13 cellular contexts compared by ENCODE assay signal in the genomic region with DNA sequence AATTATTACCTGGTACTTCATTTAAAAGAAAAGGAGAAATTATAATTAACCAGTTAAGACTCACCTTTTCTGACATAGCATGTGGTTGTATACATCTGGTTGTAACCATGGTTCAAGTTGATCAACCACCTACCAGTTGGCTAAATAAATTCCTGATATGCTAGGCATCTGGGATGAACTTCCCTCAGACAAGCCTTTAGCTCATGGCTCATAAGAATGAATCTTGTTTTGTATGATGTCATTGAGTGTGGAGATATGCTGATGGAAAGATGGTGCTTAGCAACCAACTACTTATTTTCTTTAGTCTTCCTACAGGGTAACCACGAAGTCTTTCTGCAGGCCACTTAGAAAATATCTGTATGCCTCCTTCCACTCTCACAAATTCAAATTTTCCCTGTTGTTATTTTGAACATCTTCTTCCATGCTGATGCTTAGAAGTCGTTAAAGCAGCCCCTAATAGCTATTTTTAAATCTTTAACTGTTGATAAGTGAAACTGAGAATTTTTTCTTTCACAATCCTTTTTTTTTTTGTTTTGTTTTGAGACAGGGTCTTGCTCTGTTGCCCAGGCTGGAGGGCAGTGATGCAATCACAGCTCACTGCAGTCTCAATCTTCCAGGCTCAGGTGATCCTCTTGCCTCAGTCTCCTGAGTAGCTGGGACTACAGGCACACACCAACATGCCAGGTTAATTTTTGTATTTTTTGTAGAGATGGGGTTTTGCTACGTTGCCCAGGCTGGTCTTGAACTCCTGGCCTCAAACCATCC. TPM values are rescaled to one million over a fixed set of nuclear protein-coding genes. Genes with fewer than 3 reads are reported as not detected.
DNase-seq lines count a peak whose midpoint lies in the region; ATAC-seq, FAIRE-seq and TF ChIP-seq lines count a peak whose summit lies in the region.
"Had no signal": no experiment of that assay in that cellular context is flagged by ENCODE, and none has a peak within 500 bp of the region (broad histone marks: within the 10 kb centered on the region; RNA-seq: fewer than 3 reads in every experiment).

No MANE protein-coding gene starts in this region.

- no peaks in the 10 kb centered on the region for H3K79me2 ChIP-seq in DND-41 (ENCODE audit: insufficient read depth, low read length)

- H3K9me3 ChIP-seq in DND-41 (ENCODE audit: insufficient read depth, low read length, severe bottlenecking), result no peaks in the 10 kb centered on the region
- H3K9me3 ChIP-seq: vagina had no signal

- H3K4me3 Mint-ChIP-seq in activated T-helper 2 cell treated with anti-CD3 and anti-CD28 coated beads, Interferon-gamma antibody, Interleukin-2, Interleukin-4, amounts not matched to agents 10 μg/mL and 5 μg/mL and 100 μg/mL, durations not matched to agents 14 hours and 24 hours and 36 hours (ENCODE audit: low read depth), result no peak overlapping the region
- H3K4me3 Mint-ChIP-seq: activated CD8-positive, alpha-beta T cell treated with anti-CD3 and anti-CD28 coated beads, Interleukin-2, amount 10 ng/mL, durations not matched to agents 7 days and 5 days; endodermal cell had no signal

- no peaks in the 10 kb centered on the region for H3K9me3 Mint-ChIP-seq in activated T-helper 2 cell treated with anti-CD3 and anti-CD28 coated beads, Interferon-gamma antibody, Interleukin-2, Interleukin-4, amounts not matched to agents 10 μg/mL and 5 μg/mL and 100 μg/mL, durations not matched to agents 14 hours and 24 hours and 36 hours
- H3K9me3 Mint-ChIP-seq: activated naive CD4-positive, alpha-beta T cell treated with anti-CD3 and anti-CD28 coated beads, Interleukin-2, amount 50 U/mL, for 72 hours; endodermal cell had no signal

- H3K36me3 Mint-ChIP-seq in activated T-helper 2 cell treated with anti-CD3 and anti-CD28 coated beads, Interferon-gamma antibody, Interleukin-2, Interleukin-4, amounts not matched to agents 10 μg/mL and 5 μg/mL and 100 μg/mL, durations not matched to agents 14 hours and 24 hours and 36 hours (ENCODE audit: low read depth), result no peaks in the 10 kb centered on the region
- H3K36me3 Mint-ChIP-seq: activated naive CD4-positive, alpha-beta T cell treated with anti-CD3 and anti-CD28 coated beads, Interleukin-2, amount 50 U/mL, for 72 hours had no signal

- peaks cover 58% of the 10 kb centered on the region for H3K4me1 ChIP-seq in DND-41 (ENCODE audit: insufficient read depth, low read length)

- H3K27me3 Mint-ChIP-seq in activated T-helper 2 cell treated with anti-CD3 and anti-CD28 coated beads, Interferon-gamma antibody, Interleukin-2, Interleukin-4, amounts not matched to agents 10 μg/mL and 5 μg/mL and 100 μg/mL, durations not matched to agents 14 hours and 24 hours and 36 hours (ENCODE audit: low read depth), result no peaks in the 10 kb centered on the region

- H3K9ac ChIP-seq in DND-41 (ENCODE audit: low read depth, low read length), result no peak overlapping the region

- no peak for FAIRE-seq in bronchial epithelial cell (lab: Jason Lieb, UNC)

- H3K27ac ChIP-seq in DND-41 (ENCODE audit: low read length), result peak overlapping the region; percentile 96
- H3K27ac ChIP-seq: vagina had no signal

- H3K4me3 ChIP-seq in DND-41 (ENCODE audit: low read depth in 1 of 2, low read length in 2 of 2) (no peak overlapping the region), bronchial epithelial cell (ENCODE audit: low read depth, low read length) (no peak overlapping the region)
- H3K4me3 ChIP-seq: vagina had no signal

- no peak overlapping the region for H3K4me2 ChIP-seq in DND-41 (ENCODE audit: insufficient read depth, low read length)

- H3K4me1 Mint-ChIP-seq in activated T-helper 2 cell treated with anti-CD3 and anti-CD28 coated beads, Interferon-gamma antibody, Interleukin-2, Interleukin-4, amounts not matched to agents 10 μg/mL and 5 μg/mL and 100 μg/mL, durations not matched to agents 14 hours and 24 hours and 36 hours (ENCODE audit: low read depth), result no peaks in the 10 kb centered on the region
- H3K4me1 Mint-ChIP-seq: endodermal cell had no signal

- ATAC-seq in DND-41 (ENCODE audit: insufficient read depth, low read depth), result no peak
- no peak for ATAC-seq in GM18511 (IDR thresholded peaks at IDR 0.05; ENCODE audit: unreplicated experiment)
- ATAC-seq in HG03039 (IDR thresholded peaks at IDR 0.05; ENCODE audit: unreplicated experiment), result no peak
- ATAC-seq: activated CD8-positive, alpha-beta T cell treated with anti-CD3 and anti-CD28 coated beads, Interleukin-2, amount 10 ng/mL, durations not matched to agents 7 days and 5 days; activated naive CD4-positive, alpha-beta T cell treated with anti-CD3 and anti-CD28 coated beads, Interleukin-2, amount 50 U/mL, for 72 hours had no signal

- H3K36me3 ChIP-seq in DND-41 (ENCODE audit: insufficient read depth, low read length) (no peaks in the 10 kb centered on the region), bronchial epithelial cell (ENCODE audit: control insufficient read depth, insufficient read depth, low read length) (no peaks in the 10 kb centered on the region)
- H3K36me3 ChIP-seq: vagina had no signal

- TF ChIP-seq CTCF in DND-41 (IDR thresholded peaks at IDR 0.05; ENCODE audit: borderline replicate concordance, extremely low read depth, low read length, poor library complexity, severe bottlenecking), result no peak
- TF ChIP-seq CTCF in bronchial epithelial cell (IDR thresholded peaks at IDR 0.05; ENCODE audit: insufficient read depth, low read length, severe bottlenecking), result no peak

- H4K20me1 ChIP-seq in DND-41 (ENCODE audit: insufficient read depth, low read length), result no peaks in the 10 kb centered on the region

- intact Hi-C loops in activated T-helper 2 cell treated with anti-CD3 and anti-CD28 coated beads, Interferon-gamma antibody, Interleukin-2, Interleukin-4, amounts not matched to agents 10 μg/mL and 5 μg/mL and 100 μg/mL, durations not matched to agents 14 hours and 24 hours and 36 hours (cut with micrococcal nuclease), result no loop called here

- H3K27me3 ChIP-seq in DND-41 (ENCODE audit: insufficient read depth, low read length, poor library complexity), result no peaks in the 10 kb centered on the region
- no peaks in the 10 kb centered on the region for H3K27me3 ChIP-seq in bronchial epithelial cell (ENCODE audit: control insufficient read depth, insufficient read depth, low read length)
- H3K27me3 ChIP-seq: vagina had no signal

- DNase-seq in DND-41 (no peak), LHCN-M2 (ENCODE audit: low read depth) (peak; percentile 83), bronchial epithelial cell (ENCODE audit: low read depth) (peak; percentile 97), non-pigmented ciliary epithelial cell (ENCODE audit: low read depth) (peak; percentile 81), NCI-H1930 (lab: John Stamatoyannopoulos, UW) (no peak)
- no peak for DNase-seq in activated T-helper 2 cell treated with anti-CD3 and anti-CD28 coated beads, Interferon-gamma antibody, Interleukin-2, Interleukin-4, amounts not matched to agents 10 μg/mL and 5 μg/mL and 100 μg/mL, durations not matched to agents 14 hours and 24 hours and 36 hours (ENCODE audit: low spot score)
- DNase-seq: activated CD8-positive, alpha-beta T cell treated with anti-CD3 and anti-CD28 coated beads, Interleukin-2, amount 10 ng/mL, durations not matched to agents 7 days and 5 days; endodermal cell; NCI-H187 treated with DMSO at 0.1 percent for 48 hours had no signal

- H3K27ac Mint-ChIP-seq in activated T-helper 2 cell treated with anti-CD3 and anti-CD28 coated beads, Interferon-gamma antibody, Interleukin-2, Interleukin-4, amounts not matched to agents 10 μg/mL and 5 μg/mL and 100 μg/mL, durations not matched to agents 14 hours and 24 hours and 36 hours, result no peak overlapping the region
- H3K27ac Mint-ChIP-seq: activated CD8-positive, alpha-beta T cell treated with anti-CD3 and anti-CD28 coated beads, Interleukin-2, amount 10 ng/mL, durations not matched to agents 7 days and 5 days; endodermal cell had no signal

- H2AFZ ChIP-seq in DND-41 (ENCODE audit: low read depth, low read length), result no peak overlapping the region

RNA-seq across cellular contexts. Expression of a gene that starts 51.9 kb away (rescaled TPM):
- total RNA-seq in LHCN-M2 (2014; rRNA removed) (0.51 and 0.63 TPM in 2 replicates), bronchial epithelial cell (47.4 and 82.1 TPM in 2 replicates)
- 0.09 TPM for polyA plus RNA-seq in LHCN-M2 (2012)
- total RNA-seq in activated T-helper 2 cell treated with anti-CD3 and anti-CD28 coated beads, Interferon-gamma antibody, Interleukin-2, Interleukin-4, amounts not matched to agents 10 μg/mL and 5 μg/mL and 100 μg/mL, durations not matched to agents 14 hours and 24 hours and 36 hours, result not detected in 2 replicates
- total RNA-seq: activated CD8-positive, alpha-beta T cell treated with anti-CD3 and anti-CD28 coated beads, Interleukin-2, amount 10 ng/mL, durations not matched to agents 7 days and 5 days; activated naive CD4-positive, alpha-beta T cell treated with anti-CD3 and anti-CD28 coated beads, Interleukin-2, amount 50 U/mL, for 72 hours; endodermal cell had no signal

Comparison
In these comparisons a context has a peak if more than half of its experiments do, and no peak if none do; other contexts are left out.
1. DNase-seq: peak in LHCN-M2 (single experiment), bronchial epithelial cell (single experiment) and non-pigmented ciliary epithelial cell (single experiment); none in DND-41 (single experiment), activated T-helper 2 cell treated with anti-CD3 and anti-CD28 coated beads, Interferon-gamma antibody, Interleukin-2, Interleukin-4, amounts not matched to agents 10 μg/mL and 5 μg/mL and 100 μg/mL, durations not matched to agents 14 hours and 24 hours and 36 hours (single experiment) and NCI-H1930 (0 of 2).
2. RNA of a gene that starts 51.9 kb away (total RNA-seq): 47.4 to 82.1 TPM in bronchial epithelial cell; 0.51 to 0.63 TPM in LHCN-M2 and not detected in activated T-helper 2 cell treated with anti-CD3 and anti-CD28 coated beads, Interferon-gamma antibody, Interleukin-2, Interleukin-4, amounts not matched to agents 10 μg/mL and 5 μg/mL and 100 μg/mL, durations not matched to agents 14 hours and 24 hours and 36 hours; every median in the first group is over 10 times any median in the second.